Comparison of ENCODE assay signal across 8 cellular contexts in genomic region chr10:5975641-5976473, GRCh38. TPM values are rescaled to one million over a fixed set of nuclear protein-coding genes. Genes with fewer than 3 reads are reported as not detected.
DNase-seq lines count a peak whose midpoint lies in the region; ATAC-seq and TF ChIP-seq lines count a peak whose summit lies in the region.

No MANE protein-coding gene starts in this region.

- peaks cover 2% of the 10 kb centered on the region for H3K36me3 Mint-ChIP-seq in activated T-cell treated with anti-CD3 and anti-CD28 coated beads, Interleukin-2, amount 50 U/mL, for 4 hours (ENCODE audit: insufficient read depth)

- no peak for TF ChIP-seq CTCF in heart right ventricle (IDR thresholded peaks at IDR 0.05)
- no peak for TF ChIP-seq CTCF in smooth muscle cell (IDR thresholded peaks at IDR 0.05; ENCODE audit: borderline replicate concordance, insufficient read depth, poor library complexity, severe bottlenecking)

- H3K9me3 ChIP-seq in heart right ventricle (no peaks in the 10 kb centered on the region), smooth muscle cell (replicated peaks; ENCODE audit: low read depth) (no peaks in the 10 kb centered on the region)

- H3K4me1 ChIP-seq in heart right ventricle (peaks cover 0 to 68% (median 34%) of the 10 kb centered on the region in 9 donors), smooth muscle cell (ENCODE audit: low read depth) (no peaks in the 10 kb centered on the region)

- intact Hi-C loops in heart right ventricle (cut with DNase I) = loop anchor here in 3 of 10 donors (2.0 to 10.0 kb wide), 3 partner anchors 31 to 71 kb away; no protein-coding TSS in a partner anchor

- H3K9me3 Mint-ChIP-seq in activated T-cell treated with anti-CD3 and anti-CD28 coated beads, Interleukin-2, amount 50 U/mL, for 4 hours = no peaks in the 10 kb centered on the region

- H3K27me3 Mint-ChIP-seq in activated T-cell treated with anti-CD3 and anti-CD28 coated beads, Interleukin-2, amount 50 U/mL, for 4 hours (ENCODE audit: low read depth) = no peaks in the 10 kb centered on the region

- H3K79me2 ChIP-seq in smooth muscle cell (ENCODE audit: low read depth) = no peaks in the 10 kb centered on the region

- DNase-seq in G401 (ENCODE audit: low spot score) (peak; percentile 3), M059J (ENCODE audit: low read depth) (peak; percentile 31), heart right ventricle (peak in 1 of 2 donors; percentile 39), smooth muscle cell (lab: John Stamatoyannopoulos, UW; ENCODE audit: unreplicated experiment) (no peak), hepatic stellate cell (ENCODE audit: low spot score) (no peak), NCI-H2107 (lab: John Stamatoyannopoulos, UW) (no peak)
- DNase-seq in activated T-cell treated with anti-CD3 and anti-CD28 coated beads, Interleukin-2, amount 50 U/mL, for 4 hours = peak; percentile 42

- peak overlapping the region; percentile 99 for H3K4me2 ChIP-seq in smooth muscle cell

- H2AFZ ChIP-seq in smooth muscle cell (ENCODE audit: low read depth) = no peak overlapping the region

- H4K20me1 ChIP-seq in smooth muscle cell (ENCODE audit: low read depth) = no peaks in the 10 kb centered on the region

- H3K4me3 Mint-ChIP-seq in activated T-cell treated with anti-CD3 and anti-CD28 coated beads, Interleukin-2, amount 50 U/mL, for 4 hours = peak overlapping the region; percentile 96

- peak overlapping the region; percentile 91 to 99 (median 96) for H3K27ac ChIP-seq in heart right ventricle
- H3K27ac ChIP-seq in smooth muscle cell (ENCODE audit: low read depth) = no peak overlapping the region

- 78 to 89% methylated on average over 20 of the region's 20 CpGs for WGBS in heart right ventricle, 2 donors
- 80% methylated on average over 20 of the region's 20 CpGs for WGBS in smooth muscle cell (ENCODE audit: low lambda C conversion rate)

- H3K4me1 Mint-ChIP-seq in activated T-cell treated with anti-CD3 and anti-CD28 coated beads, Interleukin-2, amount 50 U/mL, for 4 hours (ENCODE audit: low read depth) = peaks cover 48% of the 10 kb centered on the region

- in situ Hi-C loops in G401 (cut with HindIII; ENCODE audit: low sequenced_read_pairs) = no loop called here

- H3K36me3 ChIP-seq in heart right ventricle = peaks cover 0 to 6% (median 0%) of the 10 kb centered on the region in 9 donors
- H3K36me3 ChIP-seq in smooth muscle cell (ENCODE audit: low read depth) = no peaks in the 10 kb centered on the region

- peak overlapping the region in 9 of 10 donors; percentile 72 to 97 (median 92) for H3K4me3 ChIP-seq in heart right ventricle
- peak overlapping the region; percentile 80 for H3K4me3 ChIP-seq in smooth muscle cell

- H3K9ac ChIP-seq in smooth muscle cell (ENCODE audit: low read depth) = no peak overlapping the region

- H3F3A ChIP-seq in smooth muscle cell (ENCODE audit: low read depth) = no peaks in the 10 kb centered on the region

- ATAC-seq in GM21825 (IDR thresholded peaks at IDR 0.05; ENCODE audit: unreplicated experiment) = peak; percentile 65
- ATAC-seq in activated T-cell treated with anti-CD3 and anti-CD28 coated beads, Interleukin-2, amount 50 U/mL, for 4 hours = peak; percentile 62 to 64
- ATAC-seq in heart right ventricle = peak in 7 of 8 donors; percentile 5 to 53 (median 31)

- H3K27me3 ChIP-seq in heart right ventricle = no peaks in the 10 kb centered on the region
- H3K27me3 ChIP-seq in smooth muscle cell (ENCODE audit: low read depth) = peaks cover 80% of the 10 kb centered on the region

RNA-seq across cellular contexts. Expression of gene IL15RA, which starts 1.5 kb away (rescaled TPM):
- 0.98 TPM in 1 of 2 replicates, not detected in the other for total RNA-seq in G401 (2014; rRNA removed; shearing (Covaris generic))
- 14.9 and 26.3 TPM in 2 replicates for total RNA-seq in M059J (2014; rRNA removed; shearing (Covaris generic))
- 10 to 100 TPM; 41.5 to 42.4 (median 41.9) TPM for total RNA-seq in activated T-cell treated with anti-CD3 and anti-CD28 coated beads, Interleukin-2, amount 50 U/mL, for 4 hours
- total RNA-seq in heart right ventricle (10 to 100 TPM in 3 of 10 donors, 1 to 10 TPM in 7; 3.5 to 21.0 (median 5.6) TPM), smooth muscle cell (0.54 TPM in 1 of 2 replicates, not detected in the other)
- polyA plus RNA-seq in heart right ventricle (10 to 100 TPM; 11.7 to 18.7 TPM), smooth muscle cell (0.23 and 1.3 TPM in 2 replicates)

Comparison
In these comparisons a context has a peak if more than half of its experiments do, and no peak if none do; other contexts are left out.
1. DNase-seq: peak in G401 (single experiment), M059J (single experiment) and activated T-cell treated with anti-CD3 and anti-CD28 coated beads, Interleukin-2, amount 50 U/mL, for 4 hours (single experiment); none in smooth muscle cell (single experiment), hepatic stellate cell (single experiment) and NCI-H2107 (single experiment).
2. Peak in every context shown above with its lines, with median percentiles within 50 percentile points of each other: ATAC-seq.